17 cellular contexts compared by ENCODE assay signal in genomic region chr6:97978855-97979271, GRCh38.
DNase-seq lines count a peak whose midpoint lies in the region; TF ChIP-seq lines count a peak whose summit lies in the region.
"Had no signal": no experiment of that assay in that cellular context is flagged by ENCODE, and none has a peak within 500 bp of the region (broad histone marks: within the 10 kb centered on the region; RNA-seq: fewer than 3 reads in every experiment).

No MANE protein-coding gene starts in this region.

- no peak overlapping the region for H3K9ac ChIP-seq in mesendoderm (ENCODE audit: low read length)
- H3K9ac ChIP-seq: KMS-11 had no signal

- H2BK5ac ChIP-seq in mesendoderm (ENCODE audit: low read length), result no peak overlapping the region

- H3K56ac ChIP-seq in mesendoderm (ENCODE audit: low read length), result no peak overlapping the region

- H3K79me1 ChIP-seq in mesendoderm (ENCODE audit: low read length), result no peaks in the 10 kb centered on the region

- no peak overlapping the region for H3K18ac ChIP-seq in mesendoderm (ENCODE audit: low read length)

- no peaks in the 10 kb centered on the region for H3K36me3 ChIP-seq in mesendoderm (ENCODE audit: control insufficient read depth, insufficient read depth, low read length)
- H3K36me3 ChIP-seq: sigmoid colon had no signal

- no peak overlapping the region for H3K23ac ChIP-seq in mesendoderm (ENCODE audit: low read length)

- WGBS in mesendoderm (ENCODE audit: extremely low coverage, insufficient coverage, low lambda C conversion rate), result no CpG with 5 or more reads among the region's 15 CpGs

- H3K4me1 ChIP-seq in mesendoderm (ENCODE audit: control insufficient read depth, low read depth, low read length), result no peaks in the 10 kb centered on the region
- H3K4me1 ChIP-seq: foreskin keratinocyte, sigmoid colon had no signal

- H3K4me3 ChIP-seq in mesendoderm (ENCODE audit: low read length), result no peak overlapping the region
- H3K4me3 ChIP-seq in coronary artery, result no peak overlapping the region
- H3K4me3 ChIP-seq: dorsolateral prefrontal cortex, sigmoid colon had no signal

- in situ Hi-C loops in SK-MEL-5 (cut with HindIII; ENCODE audit: low pct_unique_long_range_greater_than_20kb, low sequenced_read_pairs), result no loop called here
- in situ Hi-C loops in GM13976 (cut with MboI; ENCODE audit: low sequenced_read_pairs, unreplicated experiment), result no loop called here

- no peak overlapping the region for H2BK120ac ChIP-seq in mesendoderm (ENCODE audit: low read depth, low read length)

- TF ChIP-seq CTCF in GM13976 (IDR thresholded peaks at IDR 0.05; ENCODE audit: borderline replicate concordance, control extremely low read depth, extremely low read depth, insufficient read depth, missing control alignments), result no peak
- TF ChIP-seq CTCF in coronary artery (IDR thresholded peaks at IDR 0.05), result no peak

- no peaks in the 10 kb centered on the region for H3K27me3 ChIP-seq in mesendoderm (ENCODE audit: insufficient read depth, low read length, poor library complexity)
- H3K27me3 ChIP-seq: dorsolateral prefrontal cortex, foreskin keratinocyte, sigmoid colon had no signal

- no peak overlapping the region for H4K8ac ChIP-seq in mesendoderm (ENCODE audit: low read depth, low read length)

- H3K4me2 ChIP-seq in mesendoderm (ENCODE audit: low read length), result no peak overlapping the region
- H3K4me2 ChIP-seq: KMS-11 had no signal

- no peaks in the 10 kb centered on the region for H3K79me2 ChIP-seq in mesendoderm (ENCODE audit: control insufficient read depth, insufficient read depth, low read length)

- no peak overlapping the region for H3K27ac ChIP-seq in mesendoderm (ENCODE audit: low read depth, low read length)
- no peak overlapping the region for H3K27ac ChIP-seq in caudate nucleus (ENCODE audit: low read depth, low read length)
- H3K27ac ChIP-seq in coronary artery, result no peak overlapping the region
- H3K27ac ChIP-seq: dorsolateral prefrontal cortex, foreskin keratinocyte, KMS-11, sigmoid colon had no signal

- DNase-seq in Daoy (ENCODE audit: low read depth) (peak; percentile 48), HuH-7 (ENCODE audit: low spot score) (peak; percentile 43), SK-MEL-5 (ENCODE audit: low read depth, low spot score) (peak; percentile 85), mesendoderm (peak; percentile 54), caudate nucleus (lab: John Stamatoyannopoulos, UW) (no peak), GM13976 (ENCODE audit: low spot score) (no peak), coronary artery (ENCODE audit: low spot score) (no peak), NCI-H2196 (lab: John Stamatoyannopoulos, UW; ENCODE audit: unreplicated experiment) (no peak)
- DNase-seq: activated B cell treated with CpG ODN at 0.5 μM for 24 hours, dorsolateral prefrontal cortex, foreskin keratinocyte, kidney glomerular epithelial cell, naive B cell, NCI-H2227 treated with DMSO at 0.1 percent for 48 hours, Right ventricle myocardium superior, sigmoid colon had no signal

- no peak overlapping the region for H3K4ac ChIP-seq in mesendoderm (ENCODE audit: low read depth, low read length)

- H2AK5ac ChIP-seq in mesendoderm (ENCODE audit: low read length), result no peak overlapping the region

- H2BK15ac ChIP-seq in mesendoderm (replicated peaks; ENCODE audit: low read depth), result no peak overlapping the region

- H4K5ac ChIP-seq in mesendoderm (ENCODE audit: low read length), result no peak overlapping the region

Comparison
In these comparisons a context has a peak if more than half of its experiments do, and no peak if none do; other contexts are left out.
1. DNase-seq: peak in Daoy (single experiment), HuH-7 (single experiment), SK-MEL-5 (single experiment) and mesendoderm (single experiment); none in caudate nucleus (0 of 61), GM13976 (single experiment), coronary artery (single experiment) and NCI-H2196 (single experiment).